ENCODE assay signal across 11 cellular contexts in genomic region chr17:6638046-6638908, GRCh38. TPM values are rescaled to one million over a fixed set of nuclear protein-coding genes. Genes with fewer than 3 reads are reported as not detected.
DNase-seq lines count a peak whose midpoint lies in the region; ATAC-seq and TF ChIP-seq lines count a peak whose summit lies in the region.
"Had no signal": no experiment of that assay in that cellular context is flagged by ENCODE, and none has a peak within 500 bp of the region (broad histone marks: within the 10 kb centered on the region; RNA-seq: fewer than 3 reads in every experiment).

No MANE protein-coding gene starts in this region.

- no peaks in the 10 kb centered on the region; the same call in 1 of the 2 replicates for H4K20me1 ChIP-seq in PC-9 (ENCODE audit: insufficient read depth)

- H3K9me3 ChIP-seq in PC-9 (ENCODE audit: insufficient read depth, low read depth): no peaks in the 10 kb centered on the region
- peaks cover 6% of the 10 kb centered on the region for H3K9me3 ChIP-seq in endodermal cell (ENCODE audit: control insufficient read depth, low read length)
- no peaks in the 10 kb centered on the region for H3K9me3 ChIP-seq in skeletal muscle satellite cell (replicated peaks; ENCODE audit: low read length)
- H3K9me3 ChIP-seq: pancreas had no signal

- in situ Hi-C loops in GM13976 (cut with MboI; ENCODE audit: low sequenced_read_pairs, unreplicated experiment): no loop called here

- peaks cover 56% of the 10 kb centered on the region for H3K79me2 ChIP-seq in PC-9 (ENCODE audit: low read depth)

- TF ChIP-seq CTCF in PC-9 (conservative IDR thresholded peaks at IDR 0.05) (no peak), endodermal cell (conservative IDR thresholded peaks at IDR 0.05) (no peak), GM13976 (IDR thresholded peaks at IDR 0.05; ENCODE audit: borderline replicate concordance, control extremely low read depth, extremely low read depth, insufficient read depth, missing control alignments) (no peak)

- no peak overlapping the region for H3K27ac Mint-ChIP-seq in endodermal cell

- no peak overlapping the region for H2AFZ ChIP-seq in PC-9

- H3K27me3 Mint-ChIP-seq in activated T-cell treated with anti-CD3 and anti-CD28 coated beads, Interleukin-2, amount 50 U/mL, for 4 hours (ENCODE audit: low read depth): no peaks in the 10 kb centered on the region
- no peaks in the 10 kb centered on the region for H3K27me3 Mint-ChIP-seq in endodermal cell (ENCODE audit: insufficient read depth)

- H3K36me3 ChIP-seq in PC-9 (ENCODE audit: low read depth) (peaks cover 29% of the 10 kb centered on the region), endodermal cell (ENCODE audit: control insufficient read depth, insufficient read depth, low read length) (peaks cover 32% of the 10 kb centered on the region), skeletal muscle satellite cell (ENCODE audit: insufficient read depth, low read length) (peaks cover 21% of the 10 kb centered on the region)

- H3K9ac ChIP-seq in endodermal cell (ENCODE audit: extremely low read depth, low read length, poor library complexity, severe bottlenecking) (no peak overlapping the region), skeletal muscle satellite cell (ENCODE audit: low read depth, low read length) (peak overlapping the region; percentile 84)

- H3K9me3 Mint-ChIP-seq in activated T-cell treated with anti-CD3 and anti-CD28 coated beads, Interleukin-2, amount 50 U/mL, for 4 hours: no peaks in the 10 kb centered on the region
- H3K9me3 Mint-ChIP-seq in endodermal cell: peaks cover 6% of the 10 kb centered on the region
- H3K9me3 Mint-ChIP-seq: CD14-positive monocyte had no signal

- peak overlapping the region; percentile 95 for H3K4me3 Mint-ChIP-seq in activated T-cell treated with anti-CD3 and anti-CD28 coated beads, Interleukin-2, amount 50 U/mL, for 4 hours
- peak overlapping the region; percentile 89 for H3K4me3 Mint-ChIP-seq in endodermal cell

- peaks cover 39% of the 10 kb centered on the region for H3K4me1 Mint-ChIP-seq in activated T-cell treated with anti-CD3 and anti-CD28 coated beads, Interleukin-2, amount 50 U/mL, for 4 hours (ENCODE audit: low read depth)
- H3K4me1 Mint-ChIP-seq in endodermal cell: peaks cover 12% of the 10 kb centered on the region

- ATAC-seq in activated T-cell treated with anti-CD3 and anti-CD28 coated beads, Interleukin-2, amount 50 U/mL, for 4 hours: no peak
- no peak for ATAC-seq in HG02970 (IDR thresholded peaks at IDR 0.05; ENCODE audit: low FRiP score, unreplicated experiment)
- ATAC-seq: pancreas had no signal

- 88 to 96% methylated on average over 11 to 24 of the region's 24 CpGs for WGBS in endodermal cell (ENCODE audit: insufficient coverage in 1 of 2, insufficient read length in 1 of 2), 2 experiments

- POLR2A ChIA-PET in PC-9 (lab: Charles Lee; ENCODE audit: unreplicated experiment): interaction anchor here (0.6 kb wide), 1 partner anchor 13 kb away, joined by 8 read pairs; no protein-coding TSS in a partner anchor

- H3K27ac ChIP-seq in PC-9 (no peak overlapping the region), endodermal cell (ENCODE audit: low read depth, low read length) (no peak overlapping the region)
- H3K27ac ChIP-seq: pancreas had no signal

- CTCF ChIA-PET in PC-9 (lab: Charles Lee): no interaction called here

- H3K9me2 ChIP-seq in PC-9 (ENCODE audit: insufficient read depth): no peaks in the 10 kb centered on the region

- intact Hi-C loops in PC-9 (cut with micrococcal nuclease; ENCODE audit: unreplicated experiment): no loop called here

- no TSS peak for BruUV-seq in PC-9 (replicated peaks; lab: Mats Ljungman, UMichigan)

- peaks cover 28% of the 10 kb centered on the region for H3F3A ChIP-seq in PC-9 (ENCODE audit: insufficient read depth, low read depth)

- H3K27me3 ChIP-seq in PC-9 (ENCODE audit: insufficient read depth, low read depth) (no peaks in the 10 kb centered on the region), endodermal cell (ENCODE audit: control insufficient read depth, insufficient read depth, low read length, poor library complexity, severe bottlenecking) (no peaks in the 10 kb centered on the region), skeletal muscle satellite cell (ENCODE audit: control insufficient read depth, insufficient read depth, low read length) (no peaks in the 10 kb centered on the region)
- H3K27me3 ChIP-seq: pancreas had no signal

- H3K4me1 ChIP-seq in PC-9 (replicated peaks; ENCODE audit: insufficient read depth) (peaks cover 24% of the 10 kb centered on the region), endodermal cell (ENCODE audit: control insufficient read depth, insufficient read depth, low read length) (peaks cover 8% of the 10 kb centered on the region), skeletal muscle satellite cell (ENCODE audit: control insufficient read depth, insufficient read depth, low read length) (peaks cover 27% of the 10 kb centered on the region)

- H3K4me3 ChIP-seq in PC-9 (peak overlapping the region; percentile 81; the same call in 1 of the 2 replicates), endodermal cell (ENCODE audit: low read length) (no peak overlapping the region), skeletal muscle satellite cell (ENCODE audit: low read length) (peak overlapping the region; percentile 81)

- H3K4me2 ChIP-seq in PC-9: peak overlapping the region; percentile 95
- peak overlapping the region; percentile 96 for H3K4me2 ChIP-seq in skeletal muscle satellite cell (ENCODE audit: low read length)

- no peak for DNase-seq in activated T-cell treated with anti-CD3 and anti-CD28 coated beads, Interleukin-2, amount 50 U/mL, for 4 hours
- no peak for DNase-seq in activated T-cell treated with anti-CD3 and anti-CD28 coated beads, Interleukin-2, amount 50 U/mL, for 1 hour
- no peak for DNase-seq in PC-9
- DNase-seq in endodermal cell: no peak
- no peak for DNase-seq in GM13976 (ENCODE audit: low spot score)
- DNase-seq in AG08395 (ENCODE audit: low spot score): no peak
- DNase-seq: NCI-H774 had no signal

- peaks cover 19% of the 10 kb centered on the region for H3K36me3 Mint-ChIP-seq in activated T-cell treated with anti-CD3 and anti-CD28 coated beads, Interleukin-2, amount 50 U/mL, for 4 hours (ENCODE audit: insufficient read depth)
- peaks cover 24% of the 10 kb centered on the region for H3K36me3 Mint-ChIP-seq in endodermal cell (ENCODE audit: low read depth)

RNA-seq across cellular contexts. Expression of gene KIAA0753, which starts 2.2 kb away (rescaled TPM):
- 10 to 100 TPM; 16.9 to 19.2 (median 17.1) TPM for total RNA-seq in activated T-cell treated with anti-CD3 and anti-CD28 coated beads, Interleukin-2, amount 50 U/mL, for 4 hours
- total RNA-seq in PC-9 (2021) (34.1 and 47.0 TPM in 2 replicates), endodermal cell (10 to 100 TPM; 37.2 to 50.1 TPM)
- 23.3 TPM for polyA plus RNA-seq in endodermal cell (2013, experiment 1 of 2)
- 24.5 TPM for polyA plus RNA-seq in endodermal cell (2013, experiment 2 of 2)
- total RNA-seq in skeletal muscle satellite cell (2012; rRNA removed): 10.7 and 16.2 TPM in 2 replicates

RNA-seq across cellular contexts. Expression of gene TXNDC17, which starts 2.6 kb away (rescaled TPM):
- 100 to 1,000 TPM; 107 to 122 (median 108) TPM for total RNA-seq in activated T-cell treated with anti-CD3 and anti-CD28 coated beads, Interleukin-2, amount 50 U/mL, for 4 hours
- 103 and 114 TPM in 2 replicates for total RNA-seq in PC-9 (2021)
- total RNA-seq in endodermal cell: 100 to 1,000 TPM; 135 to 151 TPM
- polyA plus RNA-seq in endodermal cell (2013, experiment 1 of 2): 175 TPM
- 166 TPM for polyA plus RNA-seq in endodermal cell (2013, experiment 2 of 2)
- total RNA-seq in skeletal muscle satellite cell (2012; rRNA removed): 159 and 173 TPM in 2 replicates

RNA-seq across cellular contexts. Expression of gene MED31, which starts 13.1 kb away (rescaled TPM):
- total RNA-seq in activated T-cell treated with anti-CD3 and anti-CD28 coated beads, Interleukin-2, amount 50 U/mL, for 4 hours: 10 to 100 TPM; 20.6 to 28.1 (median 25.2) TPM
- total RNA-seq in PC-9 (2021): 19.2 and 41.4 TPM in 2 replicates
- 10 to 100 TPM; 12.8 to 16.6 TPM for total RNA-seq in endodermal cell
- polyA plus RNA-seq in endodermal cell (2013, experiment 1 of 2): 25.6 TPM
- polyA plus RNA-seq in endodermal cell (2013, experiment 2 of 2): 22.8 TPM
- 8.6 and 8.7 TPM in 2 replicates for total RNA-seq in skeletal muscle satellite cell (2012; rRNA removed)

RNA-seq across cellular contexts. Expression of gene C17orf100, which starts 13.3 kb away (rescaled TPM):
- total RNA-seq in activated T-cell treated with anti-CD3 and anti-CD28 coated beads, Interleukin-2, amount 50 U/mL, for 4 hours: 1 to 10 TPM in 2 of 3 donors, under 1 TPM in 1; 0.90 to 1.8 (median 1.1) TPM
- 2.3 and 4.4 TPM in 2 replicates for total RNA-seq in PC-9 (2021)
- 1 to 10 TPM; 2.7 to 3.0 TPM for total RNA-seq in endodermal cell
- polyA plus RNA-seq in endodermal cell (2013, experiment 1 of 2): 5.2 TPM
- 4.6 TPM for polyA plus RNA-seq in endodermal cell (2013, experiment 2 of 2)
- total RNA-seq in skeletal muscle satellite cell (2012; rRNA removed): 0.44 and 0.76 TPM in 2 replicates
